ENCODE assay signal across 20 cellular contexts in the genomic region with DNA sequence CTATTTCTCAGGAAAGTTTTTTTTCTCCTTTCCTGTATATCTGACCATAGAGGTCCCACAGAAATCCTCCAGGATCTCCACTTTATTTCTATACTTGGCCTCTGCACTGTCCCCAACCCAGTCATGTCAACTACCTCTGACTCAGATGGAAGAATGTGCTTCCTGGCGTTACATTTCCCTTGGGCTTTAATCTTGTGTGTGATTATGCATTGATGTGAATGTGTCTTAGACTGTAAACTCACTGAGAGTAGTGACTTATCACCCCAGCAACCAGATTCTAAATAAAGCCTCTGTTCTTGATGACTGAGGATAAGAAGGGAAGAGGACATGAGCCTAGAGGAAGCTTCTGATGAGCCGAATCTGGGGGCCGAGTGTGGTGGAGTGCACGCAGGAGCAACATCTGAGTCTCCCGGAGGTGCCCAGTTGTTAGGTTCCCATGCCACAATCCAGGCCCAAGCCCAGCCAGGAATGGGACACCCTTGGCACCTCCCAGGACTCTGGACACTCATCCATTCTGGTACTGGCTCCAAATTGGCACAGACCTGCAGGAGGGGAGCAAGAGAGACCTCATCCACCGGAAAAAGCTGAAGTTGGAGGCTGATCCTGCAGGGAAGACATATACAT. TPM values are rescaled to one million over a fixed set of nuclear protein-coding genes. Genes with fewer than 3 reads are reported as not detected.
DNase-seq lines count a peak whose midpoint lies in the region; ATAC-seq and TF ChIP-seq lines count a peak whose summit lies in the region.
"Had no signal": no experiment of that assay in that cellular context is flagged by ENCODE, and none has a peak within 500 bp of the region (broad histone marks: within the 10 kb centered on the region; RNA-seq: fewer than 3 reads in every experiment).

No MANE protein-coding gene starts in this region.

- peak overlapping the region; percentile 46 to 93 for H3K18ac ChIP-seq in mesenchymal stem cell (ENCODE audit: low read depth in 1 of 2, low read length in 2 of 2)

- H2AK5ac ChIP-seq in mesenchymal stem cell (ENCODE audit: low read length, severe bottlenecking), result no peak overlapping the region

- peaks cover 18% of the 10 kb centered on the region for H3K9me3 ChIP-seq in mesenchymal stem cell (ENCODE audit: control insufficient read depth, low read length)
- H3K9me3 ChIP-seq: lower lobe of right lung, vagina had no signal

- no peak overlapping the region for H2AFZ ChIP-seq in mesenchymal stem cell (ENCODE audit: low read depth, low read length)

- H4K91ac ChIP-seq in mesenchymal stem cell (ENCODE audit: low read length), result peak overlapping the region; percentile 68

- H2BK12ac ChIP-seq in mesenchymal stem cell (ENCODE audit: low read length in 2 of 2), result peak overlapping the region in 1 of 2 experiments; percentile 79

- H3K27me3 ChIP-seq in brain microvascular endothelial cell (replicated peaks) (no peaks in the 10 kb centered on the region), mesenchymal stem cell (ENCODE audit: control insufficient read depth in 1 of 2, insufficient read depth in 1 of 2, low read length in 2 of 2) (no peaks in the 10 kb centered on the region)
- H3K27me3 ChIP-seq: vagina had no signal

- peak overlapping the region in 1 of 2 experiments; percentile 95 for H3K14ac ChIP-seq in mesenchymal stem cell (ENCODE audit: low read length in 2 of 2)

- no peak overlapping the region for H2BK15ac ChIP-seq in mesenchymal stem cell (ENCODE audit: low read depth, poor library complexity, severe bottlenecking)

- H3K27ac ChIP-seq in brain microvascular endothelial cell (peak overlapping the region; percentile 53), mesenchymal stem cell (ENCODE audit: low read length, poor library complexity, severe bottlenecking) (no peak overlapping the region)
- H3K27ac ChIP-seq: lower lobe of right lung, vagina had no signal

- H3K4me1 ChIP-seq in mesenchymal stem cell (ENCODE audit: control insufficient read depth, insufficient read depth, low read depth, low read length), result peaks cover 2% of the 10 kb centered on the region
- H3K4me1 ChIP-seq: lower lobe of right lung, vagina had no signal

- no peak overlapping the region for H3K4me2 ChIP-seq in mesenchymal stem cell (ENCODE audit: low read length, poor library complexity, severe bottlenecking)

- H3K4me3 ChIP-seq in brain microvascular endothelial cell (ENCODE audit: low read depth, low read length), result no peak overlapping the region
- no peak overlapping the region for H3K4me3 ChIP-seq in mesenchymal stem cell (ENCODE audit: insufficient read depth in 1 of 2, low read depth in 1 of 2, low read length in 2 of 2)
- H3K4me3 ChIP-seq: lower lobe of right lung, vagina had no signal

- DNase-seq in AG08395 (ENCODE audit: low spot score) (peak; percentile 86), HCEC 1CT (peak; percentile 57), brain microvascular endothelial cell (peak; percentile 85), mesenchymal stem cell (peak; percentile 92), left lobe of liver (ENCODE audit: low spot score) (no peak), NCI-H1105 treated with DMSO at 0.1 percent for 48 hours (lab: John Stamatoyannopoulos, UW) (no peak)
- no peak for DNase-seq in stimulated activated naive CD4-positive, alpha-beta T cell treated with Interleukin-2 at 50 U/mL for 16 hours (lab: John Stamatoyannopoulos, UW)
- DNase-seq: activated CD4-positive, alpha-beta T cell treated with anti-CD3 and anti-CD28 coated beads for 1 hour; activated CD8-positive, alpha-beta memory T cell treated with anti-CD3 and anti-CD28 coated beads, Interleukin-2, amount 50 U/mL, for 48 hours; activated naive CD4-positive, alpha-beta T cell treated with anti-CD3 and anti-CD28 coated beads, Interleukin-2, amount 10 ng/mL, durations not matched to agents 7 days and 5 days; cerebellar nuclear complex; DMS153; lower lobe of right lung; NCI-H2029 treated with DMSO at 0.1 percent for 48 hours; NCI-H69; RPMI8226; stimulated activated naive CD4-positive, alpha-beta T cell; T-helper 17 cell had no signal

- WGBS in mesenchymal stem cell, result 59% methylated on average over 5 of the region's 6 CpGs

- peak overlapping the region; percentile 45 for H3K9ac ChIP-seq in mesenchymal stem cell (ENCODE audit: low read length)

- H3K23ac ChIP-seq in mesenchymal stem cell (ENCODE audit: low read length in 2 of 2), result no peak overlapping the region

- no peaks in the 10 kb centered on the region for H3K79me1 ChIP-seq in mesenchymal stem cell (replicated peaks; ENCODE audit: low read length, poor library complexity, severe bottlenecking)

- no peak for TF ChIP-seq CTCF in brain microvascular endothelial cell (IDR thresholded peaks at IDR 0.05; ENCODE audit: low read depth, low read length, missing control alignments)

- no peak for ATAC-seq in left lobe of liver
- no peak for ATAC-seq in HG03108 (IDR thresholded peaks at IDR 0.05; ENCODE audit: unreplicated experiment)
- ATAC-seq: lower lobe of right lung, T-helper 17 cell had no signal

- H3K36me3 ChIP-seq in brain microvascular endothelial cell (replicated peaks), result no peaks in the 10 kb centered on the region
- peaks cover 8 to 10% of the 10 kb centered on the region in 2 experiments for H3K36me3 ChIP-seq in mesenchymal stem cell (ENCODE audit: control insufficient read depth in 1 of 2, insufficient read depth in 2 of 2, low read depth in 1 of 2, low read length in 2 of 2)
- H3K36me3 ChIP-seq: lower lobe of right lung had no signal

- no peak overlapping the region for H3K4ac ChIP-seq in mesenchymal stem cell (ENCODE audit: low read depth in 1 of 2, low read length in 2 of 2)

- peak overlapping the region; percentile 85 for H2BK120ac ChIP-seq in mesenchymal stem cell (ENCODE audit: low read depth, low read length)

- in situ Hi-C loops in brain microvascular endothelial cell (cut with HindIII; ENCODE audit: low pct_ligation_motif_present, low sequenced_read_pairs), result no loop called here

- no peak overlapping the region for H2BK5ac ChIP-seq in mesenchymal stem cell (ENCODE audit: low read depth, low read length, poor library complexity, severe bottlenecking)

- peak overlapping the region; percentile 88 for H4K8ac ChIP-seq in mesenchymal stem cell (ENCODE audit: low read length)

RNA-seq across cellular contexts. Expression of a gene that starts 32.1 kb away (rescaled TPM):
- 134 TPM for polyA plus RNA-seq in mesenchymal stem cell (2013, experiment 1 of 2)
- 130 TPM for polyA plus RNA-seq in mesenchymal stem cell (2013, experiment 2 of 2)
- 5.4 TPM for total RNA-seq in left lobe of liver

Comparison
In these comparisons a context has a peak if more than half of its experiments do, and no peak if none do; other contexts are left out.
1. DNase-seq: peak in AG08395 (single experiment), HCEC 1CT (single experiment), brain microvascular endothelial cell (single experiment) and mesenchymal stem cell (single experiment); none in left lobe of liver (single experiment), stimulated activated naive CD4-positive, alpha-beta T cell treated with Interleukin-2 at 50 U/mL for 16 hours (single experiment) and NCI-H1105 treated with DMSO at 0.1 percent for 48 hours (single experiment).